In genomic region chr5:6407547-6408259, GRCh38 we compare ENCODE assay signal across 19 cellular contexts. TPM values are rescaled to one million over a fixed set of nuclear protein-coding genes. Genes with fewer than 3 reads are reported as not detected.
DNase-seq lines count a peak whose midpoint lies in the region; ATAC-seq, FAIRE-seq and TF ChIP-seq lines count a peak whose summit lies in the region.
"Had no signal": no experiment of that assay in that cellular context is flagged by ENCODE, and none has a peak within 500 bp of the region (broad histone marks: within the 10 kb centered on the region; RNA-seq: fewer than 3 reads in every experiment).

No MANE protein-coding gene starts in this region.

- peaks cover 7% of the 10 kb centered on the region for H3K27me3 Mint-ChIP-seq in H9 (ENCODE audit: low read depth)

- no peak overlapping the region for H2BK5ac ChIP-seq in H9 (ENCODE audit: insufficient read length, low read length)

- intact Hi-C loops in PC-9 (cut with micrococcal nuclease; ENCODE audit: unreplicated experiment), result no loop called here
- intact Hi-C loops in K562 (cut with micrococcal nuclease), result no loop called here

- TF ChIP-seq RAD21 in K562 (CRISPR knock-in tag; conservative IDR thresholded peaks at IDR 0.05 in 1 of 2, IDR thresholded peaks at IDR 0.05 in 1 of 2), result no peak

- H3K9me3 ChIP-seq in PC-9 (ENCODE audit: insufficient read depth, low read depth) (no peaks in the 10 kb centered on the region), K562 (replicated peaks; ENCODE audit: control insufficient read depth, insufficient read depth, low read depth, low read length) (0 out of 2 replicates have a peak, but pooled peaks cover 2% of the 10 kb centered on the region), H9 (ENCODE audit: control insufficient read depth, low read depth, low read length) (no peaks in the 10 kb centered on the region)

- no peaks in the 10 kb centered on the region for H3F3A ChIP-seq in PC-9 (ENCODE audit: insufficient read depth, low read depth)

- H4K91ac ChIP-seq in H9 (ENCODE audit: insufficient read length, low read depth, low read length), result no peak overlapping the region

- no peaks in the 10 kb centered on the region for H4K20me1 ChIP-seq in PC-9 (ENCODE audit: insufficient read depth)
- H4K20me1 ChIP-seq in K562 (replicated peaks; ENCODE audit: control insufficient read depth, insufficient read depth, low read length), result no peaks in the 10 kb centered on the region
- no peaks in the 10 kb centered on the region for H4K20me1 ChIP-seq in H9 (ENCODE audit: control insufficient read depth, insufficient read depth, insufficient read length)

- FAIRE-seq in K562 (lab: Jason Lieb, UNC), result peak; percentile 15
- FAIRE-seq: D721Med, GM12892 had no signal

- BruUV-seq in PC-9 (replicated peaks; lab: Mats Ljungman, UMichigan), result no TSS peak
- BruUV-seq in K562 (replicated peaks; lab: Mats Ljungman, UMichigan), result no TSS peak

- CTCF ChIA-PET in PC-9 (lab: Charles Lee), result no interaction called here
- CTCF ChIA-PET in K562 (lab: Yijun Ruan, JAX; ENCODE audit: low intra/inter-chr PET ratio), result no interaction called here

- H3K4ac ChIP-seq in H9 (ENCODE audit: low read depth, low read length), result no peak overlapping the region

- H3K4me2 ChIP-seq in PC-9 (peak overlapping the region; percentile 40), K562 (ENCODE audit: insufficient read depth, low read length) (peak overlapping the region; percentile 70), H9 (ENCODE audit: insufficient read depth, insufficient read length, low read length) (no peak overlapping the region)

- H3K36me3 Mint-ChIP-seq in H9 (ENCODE audit: insufficient read depth in 1 of 3, low read depth in 3 of 3), result no peaks in the 10 kb centered on the region; a peak in 1 of 7 replicates
- H3K36me3 Mint-ChIP-seq: CD14-positive monocyte; CD8-positive, alpha-beta T cell had no signal

- in situ Hi-C loops in K562 (cut with MboI), result no loop called here

- H3K9ac ChIP-seq in K562 (ENCODE audit: insufficient read depth in 1 of 2, low read depth in 2 of 2, low read length in 2 of 2) (peak overlapping the region in 1 of 2 experiments; percentile 27; a peak in 1 of 4 replicates), H9 (ENCODE audit: extremely low read depth, insufficient read length, low read length) (no peak overlapping the region)

- no peak overlapping the region for H3K27ac Mint-ChIP-seq in H9
- H3K27ac Mint-ChIP-seq: CD8-positive, alpha-beta T cell had no signal

- no peak overlapping the region for H2AK5ac ChIP-seq in H9 (ENCODE audit: insufficient read length, low read length)

- H3T11ph ChIP-seq in H9 (ENCODE audit: low read length), result no peak overlapping the region

- no peak overlapping the region for H2BK15ac ChIP-seq in H9 (ENCODE audit: low read depth, low read length)

- H3K23ac ChIP-seq in H9 (ENCODE audit: insufficient read length, low read depth, low read length), result no peak overlapping the region

- H3K27ac ChIP-seq in PC-9, result peak overlapping the region; percentile 27; the same call in 1 of the 2 replicates
- H3K27ac ChIP-seq in K562 (ENCODE audit: extremely low read depth, low read depth, low read length), result peak overlapping the region; percentile 18; the same call in 1 of the 3 replicates
- no peak overlapping the region for H3K27ac ChIP-seq in H9 (ENCODE audit: insufficient read length, low read depth, low read length)
- H3K27ac ChIP-seq: 22Rv1 had no signal

- no peak overlapping the region for H3K56ac ChIP-seq in H9 (ENCODE audit: insufficient read length, low read depth, low read length)

- H3K36me3 ChIP-seq in PC-9 (ENCODE audit: low read depth) (no peaks in the 10 kb centered on the region), K562 (ENCODE audit: control insufficient read depth, insufficient read depth, low read length) (no peaks in the 10 kb centered on the region)

- H3K4me3 ChIP-seq in PC-9 (no peak overlapping the region), K562 (no peak overlapping the region)

- H3K4me1 ChIP-seq in PC-9 (replicated peaks; ENCODE audit: insufficient read depth), result peaks cover 23% of the 10 kb centered on the region
- H3K4me1 ChIP-seq in K562 (replicated peaks in 1 of 2; ENCODE audit: control insufficient read depth in 2 of 2, insufficient read depth in 2 of 2, low read length in 2 of 2), result peaks cover 10 to 34% of the 10 kb centered on the region in 2 experiments
- H3K4me1 ChIP-seq in H9 (ENCODE audit: insufficient read depth, low read length), result no peaks in the 10 kb centered on the region

- TF ChIP-seq EP300 in K562 (IDR thresholded peaks at IDR 0.05; ENCODE audit: low read length), result peak; percentile 85

- TF ChIP-seq CTCF in PC-9 (conservative IDR thresholded peaks at IDR 0.05) (no peak), K562 (IDR thresholded peaks at IDR 0.05 in 2 of 3, conservative IDR thresholded peaks at IDR 0.05 in 1 of 3; ENCODE audit: insufficient read depth in 2 of 3, low read depth in 1 of 3, low read length in 3 of 3) (no peak), H9 (conservative IDR thresholded peaks at IDR 0.05) (no peak)

- H3K23me2 ChIP-seq in H9 (ENCODE audit: insufficient read length, low read depth, low read length, poor library complexity, severe bottlenecking), result no peaks in the 10 kb centered on the region

- TF ChIP-seq POLR2A in K562 (conservative IDR thresholded peaks at IDR 0.05), result no peak

- H3K9me1 ChIP-seq in K562 (ENCODE audit: control insufficient read depth, insufficient read depth, low read length), result no peaks in the 10 kb centered on the region

- no peak overlapping the region for H2BK20ac ChIP-seq in H9 (ENCODE audit: low read depth, low read length, poor library complexity, severe bottlenecking)

- H3K79me2 ChIP-seq in PC-9 (ENCODE audit: low read depth) (no peaks in the 10 kb centered on the region), K562 (ENCODE audit: control insufficient read depth, insufficient read depth, low read length) (no peaks in the 10 kb centered on the region), H9 (ENCODE audit: insufficient read depth, low read length) (no peaks in the 10 kb centered on the region)

- H2BK12ac ChIP-seq in H9 (ENCODE audit: insufficient read length, low read depth, low read length), result no peak overlapping the region

- no peak overlapping the region for H3K4me3 Mint-ChIP-seq in H9
- H3K4me3 Mint-ChIP-seq: CD14-positive monocyte; CD8-positive, alpha-beta T cell had no signal

- no peak overlapping the region for H4K8ac ChIP-seq in H9 (replicated peaks; ENCODE audit: insufficient read length, low read depth, low read length)

- ATAC-seq in K562, result peak; percentile 64
- no peak for ATAC-seq in GM19452 (IDR thresholded peaks at IDR 0.05; ENCODE audit: unreplicated experiment)
- ATAC-seq: CD8-positive, alpha-beta T cell; HCT116 had no signal

- no peaks in the 10 kb centered on the region for H3K79me1 ChIP-seq in H9 (ENCODE audit: insufficient read depth, low read depth, low read length, poor library complexity, severe bottlenecking)

- peaks cover 0 to 3% of the 10 kb centered on the region in 2 experiments; a peak in 1 of 5 replicates for H3K9me3 Mint-ChIP-seq in H9
- H3K9me3 Mint-ChIP-seq: CD8-positive, alpha-beta T cell had no signal

- H3K18ac ChIP-seq in H9 (ENCODE audit: insufficient read length, low read depth, low read length), result no peak overlapping the region

- H3K27me3 ChIP-seq in PC-9 (ENCODE audit: insufficient read depth, low read depth), result peaks cover 34% of the 10 kb centered on the region
- H3K27me3 ChIP-seq in K562 (ENCODE audit: control insufficient read depth in 2 of 2, insufficient read depth in 2 of 2, low read length in 2 of 2), result peaks cover 33 to 37% of the 10 kb centered on the region in 2 experiments
- no peaks in the 10 kb centered on the region for H3K27me3 ChIP-seq in H9 (ENCODE audit: insufficient read depth, low read length)

- POLR2A ChIA-PET in PC-9 (lab: Charles Lee; ENCODE audit: unreplicated experiment) (no interaction called here), K562 (lab: Yijun Ruan, JAX) (interaction anchor here (0.6 kb wide), 3 partner anchors 9 to 262 kb away, joined by 3 to 4 read pairs (median 3); no protein-coding TSS in a partner anchor)

- 0% methylated on average over 6 of the region's 6 CpGs for WGBS in K562 (ENCODE audit: insufficient coverage, low coverage, missing lambda C conversion rate)
- WGBS in H9 (ENCODE audit: extremely low coverage, insufficient read length, low lambda C conversion rate), result no CpG with 5 or more reads among the region's 6 CpGs

- H2AFZ ChIP-seq in PC-9 (no peak overlapping the region), K562 (ENCODE audit: low read depth, low read length) (no peak overlapping the region), H9 (ENCODE audit: low read length) (no peak overlapping the region)

- H2BK120ac ChIP-seq in H9 (ENCODE audit: low read depth, low read length, poor library complexity, severe bottlenecking), result no peak overlapping the region

- H3K4me1 Mint-ChIP-seq in H9, result peaks cover 4 to 9% of the 10 kb centered on the region in 2 experiments; a peak in 3 of 4 replicates
- H3K4me1 Mint-ChIP-seq: CD14-positive monocyte had no signal

- no peaks in the 10 kb centered on the region for H3K9me2 ChIP-seq in PC-9 (ENCODE audit: insufficient read depth)

- DNase-seq in NCI-H2227 treated with DMSO at 0.1 percent for 48 hours (lab: John Stamatoyannopoulos, UW), result peak; percentile 14
- no peak for DNase-seq in NCI-H2227 (lab: John Stamatoyannopoulos, UW; ENCODE audit: unreplicated experiment)
- DNase-seq in PC-9, result no peak
- DNase-seq in K562 (ENCODE audit: extremely low read depth in 1 of 4, low spot score in 3 of 4), result peak; percentile 25 to 50 (median 38)
- DNase-seq in H9, result no peak
- no peak for DNase-seq in NCI-H128 (lab: John Stamatoyannopoulos, UW; ENCODE audit: unreplicated experiment)
- DNase-seq in NCI-H2107 treated with DMSO at 0.1 percent for 48 hours (lab: John Stamatoyannopoulos, UW; ENCODE audit: unreplicated experiment), result no peak
- DNase-seq: CD8-positive, alpha-beta T cell; COR-L47; DND-41; GDM1 had no signal

- no peak overlapping the region for H4K5ac ChIP-seq in H9 (ENCODE audit: insufficient read length, low read depth, low read length)

- H3K14ac ChIP-seq in H9 (ENCODE audit: insufficient read depth, low read length), result no peak overlapping the region

RNA-seq across cellular contexts. Expression of gene MED10, which starts 29.4 kb away (rescaled TPM):
- 81.8 and 82.0 TPM in 2 replicates for total RNA-seq in PC-9 (2021)
- total RNA-seq in K562 (2011; cell fraction: chromatin; rRNA removed; ENCODE audit: low replicate concordance), result 44.1 and 73.3 TPM in 2 replicates
- total RNA-seq in K562 (2011; cell fraction: nucleolus; rRNA removed), result 38.2 and 47.2 TPM in 2 replicates
- total RNA-seq in K562 (2011; cell fraction: nucleoplasm; rRNA removed), result 43.8 and 50.4 TPM in 2 replicates
- 36.1 and 51.0 TPM in 2 replicates for total RNA-seq in K562 (2014; rRNA removed)
- 23.8 and 25.7 TPM in 2 replicates for total RNA-seq in K562 (2014; rRNA removed; fragmentation: Illumina TruSeq; extraction: Trizol)
- 28.4 and 33.6 TPM in 2 replicates for total RNA-seq in K562 (2015; rRNA removed; fragmentation: Illumina TruSeq; extraction: Trizol)
- 52.0 and 62.3 TPM in 2 replicates for total RNA-seq in K562 (2021)
- polyA plus RNA-seq in K562 (2011; rRNA removed), result 49.9 and 58.8 TPM in 2 replicates
- polyA plus RNA-seq in K562 (2011; cell fraction: cytosol; rRNA removed), result 51.3 and 58.8 TPM in 2 replicates
- 70.4 and 86.1 TPM in 2 replicates for polyA plus RNA-seq in K562 (2011; cell fraction: nucleus; rRNA removed)
- polyA plus RNA-seq in K562 (2012), result 68.1 and 71.4 TPM in 2 replicates
- 60.6 and 72.2 TPM in 2 replicates for polyA plus RNA-seq in K562 (2014; fragmentation: Illumina TruSeq; extraction: Trizol)
- polyA plus RNA-seq in K562 (2014; fragmentation: Nextera tagmentation; extraction: Ambion mirVana), result 10 to 100 TPM; 45.0 to 72.5 TPM
- 78.5 and 83.4 TPM in 2 replicates for polyA plus RNA-seq in K562 (2014; rRNA removed)
- polyA minus RNA-seq in K562 (2011; rRNA and poly(A)+ RNA removed), result 18.9 and 20.4 TPM in 2 replicates
- 11.6 and 15.7 TPM in 2 replicates for polyA minus RNA-seq in K562 (2011; cell fraction: cytosol; rRNA and poly(A)+ RNA removed)
- 41.7 and 72.9 TPM in 2 replicates for polyA minus RNA-seq in K562 (2011; cell fraction: nucleus; rRNA and poly(A)+ RNA removed)
- total RNA-seq in H9 (2021), result 34.6 and 35.3 TPM in 2 replicates

RNA-seq across cellular contexts. Expression of gene UBE2QL1, which starts 41.0 kb away (rescaled TPM):
- total RNA-seq in PC-9 (2021), result not detected in 2 replicates
- total RNA-seq in K562 (2011; cell fraction: chromatin; rRNA removed; ENCODE audit: low replicate concordance), result not detected in 2 replicates
- total RNA-seq in K562 (2011; cell fraction: nucleolus; rRNA removed), result 0.13 TPM in 1 of 2 replicates, not detected in the other
- total RNA-seq in K562 (2011; cell fraction: nucleoplasm; rRNA removed), result 0.15 TPM in 1 of 2 replicates, not detected in the other
- not detected in 2 replicates for total RNA-seq in K562 (2014; rRNA removed)
- not detected in 2 replicates for total RNA-seq in K562 (2014; rRNA removed; fragmentation: Illumina TruSeq; extraction: Trizol)
- total RNA-seq in K562 (2015; rRNA removed; fragmentation: Illumina TruSeq; extraction: Trizol), result not detected in 2 replicates
- not detected in 2 replicates for total RNA-seq in K562 (2021)
- not detected in 2 replicates for polyA plus RNA-seq in K562 (2011; rRNA removed)
- polyA plus RNA-seq in K562 (2011; cell fraction: cytosol; rRNA removed), result not detected in 2 replicates
- polyA plus RNA-seq in K562 (2011; cell fraction: nucleus; rRNA removed), result 0.03 TPM in 1 of 2 replicates, not detected in the other
- 0.01 TPM in 1 of 2 replicates, not detected in the other for polyA plus RNA-seq in K562 (2012)
- polyA plus RNA-seq in K562 (2014; fragmentation: Illumina TruSeq; extraction: Trizol), result not detected in 2 replicates
- not detected for polyA plus RNA-seq in K562 (2014; fragmentation: Nextera tagmentation; extraction: Ambion mirVana)
- polyA plus RNA-seq in K562 (2014; rRNA removed), result not detected in 2 replicates
- polyA minus RNA-seq in K562 (2011; rRNA and poly(A)+ RNA removed), result not detected in 2 replicates
- not detected in 2 replicates for polyA minus RNA-seq in K562 (2011; cell fraction: cytosol; rRNA and poly(A)+ RNA removed)
- polyA minus RNA-seq in K562 (2011; cell fraction: nucleus; rRNA and poly(A)+ RNA removed), result not detected in 2 replicates
- total RNA-seq in H9 (2021), result 0.11 and 0.15 TPM in 2 replicates
- total RNA-seq: HT-29 had no signal
- polyA plus RNA-seq: BJ, CD14-positive monocyte had no signal

Comparison
In these comparisons a context has a peak if more than half of its experiments do, and no peak if none do; other contexts are left out.
1. DNase-seq: peak in NCI-H2227 treated with DMSO at 0.1 percent for 48 hours (single experiment) and K562 (4 of 4); none in NCI-H2227 (single experiment), PC-9 (0 of 2), H9 (single experiment), NCI-H128 (single experiment) and NCI-H2107 treated with DMSO at 0.1 percent for 48 hours (single experiment).